12 cellular contexts compared by ENCODE assay signal in the genomic region with DNA sequence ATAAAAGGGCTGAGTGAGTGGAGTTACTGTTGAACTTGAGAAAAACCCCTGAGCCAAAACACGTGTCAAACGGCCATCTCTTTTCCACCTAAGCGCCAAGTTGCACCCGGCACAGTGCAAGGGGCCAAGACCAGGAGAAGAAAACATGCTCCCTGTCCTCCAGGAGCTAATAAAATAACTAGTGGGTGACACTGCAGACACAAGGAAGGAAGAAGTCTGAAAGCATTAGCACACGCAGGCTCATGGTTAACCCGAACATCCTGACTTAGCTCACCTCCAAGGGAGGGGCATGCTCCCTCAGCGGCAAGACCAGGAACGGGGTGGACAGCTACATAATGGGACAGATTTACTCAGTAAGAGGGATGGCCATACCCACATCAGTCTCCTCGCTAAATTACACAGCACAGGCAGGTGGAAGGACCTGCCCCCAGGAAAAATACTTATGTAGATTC.
DNase-seq lines count a peak whose midpoint lies in the region; ATAC-seq, FAIRE-seq and TF ChIP-seq lines count a peak whose summit lies in the region.
"Had no signal": no experiment of that assay in that cellular context is flagged by ENCODE, and none has a peak within 500 bp of the region (broad histone marks: within the 10 kb centered on the region; RNA-seq: fewer than 3 reads in every experiment).

No MANE protein-coding gene starts in this region.

- no peak overlapping the region for H2AFZ ChIP-seq in K562 (ENCODE audit: low read depth, low read length)

- H3K4me3 ChIP-seq in K562 (no peak overlapping the region), spleen (peak overlapping the region in 1 of 8 donors; percentile 43)
- H3K4me3 ChIP-seq: adrenal gland had no signal

- peaks cover 1% of the 10 kb centered on the region; the same call in 1 of the 2 replicates for H4K20me1 ChIP-seq in K562 (replicated peaks; ENCODE audit: control insufficient read depth, insufficient read depth, low read length)

- H3K9me1 ChIP-seq in K562 (ENCODE audit: control insufficient read depth, insufficient read depth, low read length), result peaks cover 1% of the 10 kb centered on the region

- intact Hi-C loops in K562 (cut with micrococcal nuclease), result no loop called here
- intact Hi-C loops in spleen (cut with DNase I; ENCODE audit: low total_unique reads), result no loop called here

- POLR2A ChIA-PET in K562 (lab: Yijun Ruan, JAX), result interaction anchor here (0.7 to 1.8 kb wide), 4 partner anchors 14 to 1000 kb away, joined by 3 to 6 read pairs (median 4); no protein-coding TSS in a partner anchor

- DNase-seq in KG1 (lab: John Stamatoyannopoulos, UW) (peak; percentile 23), K562 (ENCODE audit: extremely low read depth in 1 of 4, low spot score in 3 of 4) (peak in 1 of 4 experiments; percentile 27), spleen (no peak), NCI-H2196 treated with DMSO at 0.1 percent for 48 hours (lab: John Stamatoyannopoulos, UW; ENCODE audit: unreplicated experiment) (no peak), NCI-H146 treated with DMSO at 0.1 percent for 48 hours (lab: John Stamatoyannopoulos, UW; ENCODE audit: unreplicated experiment) (no peak), dermis blood vessel endothelial cell (no peak), T-helper 9 cell (no peak)
- DNase-seq: adrenal gland, KBM-7, NCI-H526 had no signal

- H3K4me1 ChIP-seq in K562 (replicated peaks in 1 of 2; ENCODE audit: control insufficient read depth in 2 of 2, insufficient read depth in 2 of 2, low read length in 2 of 2), result peaks cover 4 to 42% of the 10 kb centered on the region in 2 experiments
- peaks cover 83 to 100% (median 96%) of the 10 kb centered on the region in 6 donors for H3K4me1 ChIP-seq in spleen

- TF ChIP-seq RAD21 in K562 (CRISPR knock-in tag; conservative IDR thresholded peaks at IDR 0.05 in 1 of 2, IDR thresholded peaks at IDR 0.05 in 1 of 2), result no peak

- in situ Hi-C loops in K562 (cut with MboI), result no loop called here

- no peaks in the 10 kb centered on the region for H3K27me3 ChIP-seq in K562 (ENCODE audit: control insufficient read depth in 2 of 2, insufficient read depth in 2 of 2, low read length in 2 of 2)
- no peaks in the 10 kb centered on the region for H3K27me3 ChIP-seq in spleen (replicated peaks in 1 of 7)
- H3K27me3 ChIP-seq: adrenal gland had no signal

- no TSS peak for BruUV-seq in K562 (replicated peaks; lab: Mats Ljungman, UMichigan)

- H3K4me2 ChIP-seq in K562 (ENCODE audit: insufficient read depth, low read length), result 0 out of 2 replicates have a peak overlapping the region, but pooled peaks have one; percentile 10

- FAIRE-seq in K562 (lab: Jason Lieb, UNC), result peak; percentile 48
- FAIRE-seq: islet of Langerhans had no signal

- no peak for TF ChIP-seq EP300 in K562 (IDR thresholded peaks at IDR 0.05; ENCODE audit: low read length)

- H3K36me3 ChIP-seq in K562 (ENCODE audit: control insufficient read depth, insufficient read depth, low read length) (peaks cover 25% of the 10 kb centered on the region; the same call in 1 of the 3 replicates), spleen (peaks cover 0 to 6% (median 0%) of the 10 kb centered on the region in 6 donors)
- H3K36me3 ChIP-seq: adrenal gland had no signal

- peak; percentile 70 for ATAC-seq in K562

- 40% methylated on average over 8 of the region's 9 CpGs for WGBS in K562 (ENCODE audit: insufficient coverage, low coverage, missing lambda C conversion rate)
- 20 to 34% (median 27%) methylated on average over 9 of the region's 9 CpGs for WGBS in spleen, 5 donors

- H3K27ac ChIP-seq in K562 (ENCODE audit: extremely low read depth, low read depth, low read length), result peak overlapping the region; percentile 34; the same call in 1 of the 3 replicates
- H3K27ac ChIP-seq in spleen, result peak overlapping the region; percentile 59 to 85 (median 70)

- peak; percentile 12 for TF ChIP-seq POLR2A in GM15510 (IDR thresholded peaks at IDR 0.05; ENCODE audit: borderline replicate concordance, extremely low read depth, insufficient read length)
- no peak for TF ChIP-seq POLR2A in K562 (conservative IDR thresholded peaks at IDR 0.05)
- no peak for TF ChIP-seq POLR2A in spleen (IDR thresholded peaks at IDR 0.05)

- peaks cover 97% of the 10 kb centered on the region for H3K79me2 ChIP-seq in K562 (ENCODE audit: control insufficient read depth, insufficient read depth, low read length)

- TF ChIP-seq CTCF in K562 (IDR thresholded peaks at IDR 0.05 in 2 of 3, conservative IDR thresholded peaks at IDR 0.05 in 1 of 3; ENCODE audit: insufficient read depth in 2 of 3, low read depth in 1 of 3, low read length in 3 of 3), result no peak
- no peak for TF ChIP-seq CTCF in spleen (IDR thresholded peaks at IDR 0.05 in 8 of 11, conservative IDR thresholded peaks at IDR 0.05 in 3 of 11)

- 0 out of 4 replicates have a peak overlapping the region, but pooled peaks of 1 of the 2 experiments have one; percentile 17 for H3K9ac ChIP-seq in K562 (ENCODE audit: insufficient read depth in 1 of 2, low read depth in 2 of 2, low read length in 2 of 2)

- CTCF ChIA-PET in K562 (lab: Yijun Ruan, JAX; ENCODE audit: low intra/inter-chr PET ratio), result no interaction called here

- H3K9me3 ChIP-seq in K562 (replicated peaks; ENCODE audit: control insufficient read depth, insufficient read depth, low read depth, low read length), result no peaks in the 10 kb centered on the region
- H3K9me3 ChIP-seq in spleen, result no peaks in the 10 kb centered on the region
- H3K9me3 ChIP-seq: adrenal gland had no signal

TF ChIP-seq in K562, 482 proteins besides CTCF, POLR2A, EP300 and RAD21:
- TF ChIP-seq, protein P1, sequence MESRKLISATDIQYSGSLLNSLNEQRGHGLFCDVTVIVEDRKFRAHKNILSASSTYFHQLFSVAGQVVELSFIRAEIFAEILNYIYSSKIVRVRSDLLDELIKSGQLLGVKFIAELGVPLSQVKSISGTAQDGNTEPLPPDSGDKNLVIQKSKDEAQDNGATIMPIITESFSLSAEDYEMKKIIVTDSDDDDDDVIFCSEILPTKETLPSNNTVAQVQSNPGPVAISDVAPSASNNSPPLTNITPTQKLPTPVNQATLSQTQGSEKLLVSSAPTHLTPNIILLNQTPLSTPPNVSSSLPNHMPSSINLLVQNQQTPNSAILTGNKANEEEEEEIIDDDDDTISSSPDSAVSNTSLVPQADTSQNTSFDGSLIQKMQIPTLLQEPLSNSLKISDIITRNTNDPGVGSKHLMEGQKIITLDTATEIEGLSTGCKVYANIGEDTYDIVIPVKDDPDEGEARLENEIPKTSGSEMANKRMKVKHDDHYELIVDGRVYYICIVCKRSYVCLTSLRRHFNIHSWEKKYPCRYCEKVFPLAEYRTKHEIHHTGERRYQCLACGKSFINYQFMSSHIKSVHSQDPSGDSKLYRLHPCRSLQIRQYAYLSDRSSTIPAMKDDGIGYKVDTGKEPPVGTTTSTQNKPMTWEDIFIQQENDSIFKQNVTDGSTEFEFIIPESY (CRISPR knock-in tag; IDR thresholded peaks at IDR 0.05), result peak; percentile 21; the same call in 1 of the 2 replicates
- TF ChIP-seq GABPA (tag; conservative IDR thresholded peaks at IDR 0.05; ENCODE audit: low read depth), result no peak
- TF ChIP-seq, protein P2, sequence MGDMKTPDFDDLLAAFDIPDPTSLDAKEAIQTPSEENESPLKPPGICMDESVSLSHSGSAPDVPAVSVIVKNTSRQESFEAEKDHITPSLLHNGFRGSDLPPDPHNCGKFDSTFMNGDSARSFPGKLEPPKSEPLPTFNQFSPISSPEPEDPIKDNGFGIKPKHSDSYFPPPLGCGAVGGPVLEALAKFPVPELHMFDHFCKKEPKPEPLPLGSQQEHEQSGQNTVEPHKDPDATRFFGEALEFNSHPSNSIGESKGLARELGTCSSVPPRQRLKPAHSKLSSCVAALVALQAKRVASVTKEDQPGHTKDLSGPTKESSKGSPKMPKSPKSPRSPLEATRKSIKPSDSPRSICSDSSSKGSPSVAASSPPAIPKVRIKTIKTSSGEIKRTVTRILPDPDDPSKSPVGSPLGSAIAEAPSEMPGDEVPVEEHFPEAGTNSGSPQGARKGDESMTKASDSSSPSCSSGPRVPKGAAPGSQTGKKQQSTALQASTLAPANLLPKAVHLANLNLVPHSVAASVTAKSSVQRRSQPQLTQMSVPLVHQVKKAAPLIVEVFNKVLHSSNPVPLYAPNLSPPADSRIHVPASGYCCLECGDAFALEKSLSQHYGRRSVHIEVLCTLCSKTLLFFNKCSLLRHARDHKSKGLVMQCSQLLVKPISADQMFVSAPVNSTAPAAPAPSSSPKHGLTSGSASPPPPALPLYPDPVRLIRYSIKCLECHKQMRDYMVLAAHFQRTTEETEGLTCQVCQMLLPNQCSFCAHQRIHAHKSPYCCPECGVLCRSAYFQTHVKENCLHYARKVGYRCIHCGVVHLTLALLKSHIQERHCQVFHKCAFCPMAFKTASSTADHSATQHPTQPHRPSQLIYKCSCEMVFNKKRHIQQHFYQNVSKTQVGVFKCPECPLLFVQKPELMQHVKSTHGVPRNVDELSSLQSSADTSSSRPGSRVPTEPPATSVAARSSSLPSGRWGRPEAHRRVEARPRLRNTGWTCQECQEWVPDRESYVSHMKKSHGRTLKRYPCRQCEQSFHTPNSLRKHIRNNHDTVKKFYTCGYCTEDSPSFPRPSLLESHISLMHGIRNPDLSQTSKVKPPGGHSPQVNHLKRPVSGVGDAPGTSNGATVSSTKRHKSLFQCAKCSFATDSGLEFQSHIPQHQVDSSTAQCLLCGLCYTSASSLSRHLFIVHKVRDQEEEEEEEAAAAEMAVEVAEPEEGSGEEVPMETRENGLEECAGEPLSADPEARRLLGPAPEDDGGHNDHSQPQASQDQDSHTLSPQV (IDR thresholded peaks at IDR 0.05), result 0 out of 2 replicates have a peak, but pooled peaks have one; percentile 30
